1 cellular context compared by ENCODE assay signal in the genomic region with DNA sequence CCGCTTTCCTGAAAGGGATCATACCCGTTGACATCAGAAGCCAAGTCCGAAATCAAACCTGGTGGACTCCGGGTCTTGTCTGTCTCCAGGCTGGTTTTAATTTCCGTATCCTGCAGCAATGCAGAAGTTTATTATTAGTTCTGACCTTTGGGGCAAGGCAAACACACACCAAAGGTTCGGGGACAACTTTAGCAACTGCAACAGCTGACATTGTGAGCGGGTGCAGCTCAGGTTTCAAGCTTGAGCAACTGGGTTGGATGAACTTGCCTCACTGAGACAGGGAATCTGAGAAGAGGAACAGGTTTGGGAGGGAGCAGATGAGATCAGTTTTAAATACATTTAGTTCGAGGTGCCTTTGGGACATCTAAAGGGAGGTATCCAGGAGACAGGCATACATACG.
TF ChIP-seq lines count a peak whose summit lies in the region.

No MANE protein-coding gene starts in this region.

TF ChIP-seq in HCT116, 20 proteins besides CTCF, POLR2A, EP300 and RAD21 (continued from another document):
- no peak for TF ChIP-seq EZH2phosphoT487 (IDR thresholded peaks at IDR 0.05; ENCODE audit: borderline replicate concordance)
- no peak for TF ChIP-seq CEBPB (IDR thresholded peaks at IDR 0.05; ENCODE audit: low read depth)
- no peak for TF ChIP-seq SP1 (IDR thresholded peaks at IDR 0.05; ENCODE audit: low read depth)
- TF ChIP-seq ZNF274 (IDR thresholded peaks at IDR 0.05; ENCODE audit: low read depth, low read length), result no peak
- TF ChIP-seq, protein P1, sequence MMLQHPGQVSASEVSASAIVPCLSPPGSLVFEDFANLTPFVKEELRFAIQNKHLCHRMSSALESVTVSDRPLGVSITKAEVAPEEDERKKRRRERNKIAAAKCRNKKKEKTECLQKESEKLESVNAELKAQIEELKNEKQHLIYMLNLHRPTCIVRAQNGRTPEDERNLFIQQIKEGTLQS (IDR thresholded peaks at IDR 0.05), result no peak
- TF ChIP-seq SIN3A (IDR thresholded peaks at IDR 0.05; ENCODE audit: low read depth), result no peak
- TF ChIP-seq ZFX (IDR thresholded peaks at IDR 0.05), result no peak
- no peak for TF ChIP-seq EZH2 (IDR thresholded peaks at IDR 0.05)
- no peak for TF ChIP-seq POLR2AphosphoS5 (IDR thresholded peaks at IDR 0.05; ENCODE audit: low read depth, low read length)
- no peak for TF ChIP-seq SRF (IDR thresholded peaks at IDR 0.05; ENCODE audit: low read depth)
- no peak for TF ChIP-seq TCF7L2 (IDR thresholded peaks at IDR 0.05; ENCODE audit: borderline replicate concordance, extremely low read depth, insufficient read depth, insufficient read length)
- TF ChIP-seq EGR1 (IDR thresholded peaks at IDR 0.05; ENCODE audit: low read depth), result no peak
- TF ChIP-seq FOSL1 (IDR thresholded peaks at IDR 0.05; ENCODE audit: low read depth), result no peak
